1 cellular context compared by ENCODE assay signal in the genomic region with DNA sequence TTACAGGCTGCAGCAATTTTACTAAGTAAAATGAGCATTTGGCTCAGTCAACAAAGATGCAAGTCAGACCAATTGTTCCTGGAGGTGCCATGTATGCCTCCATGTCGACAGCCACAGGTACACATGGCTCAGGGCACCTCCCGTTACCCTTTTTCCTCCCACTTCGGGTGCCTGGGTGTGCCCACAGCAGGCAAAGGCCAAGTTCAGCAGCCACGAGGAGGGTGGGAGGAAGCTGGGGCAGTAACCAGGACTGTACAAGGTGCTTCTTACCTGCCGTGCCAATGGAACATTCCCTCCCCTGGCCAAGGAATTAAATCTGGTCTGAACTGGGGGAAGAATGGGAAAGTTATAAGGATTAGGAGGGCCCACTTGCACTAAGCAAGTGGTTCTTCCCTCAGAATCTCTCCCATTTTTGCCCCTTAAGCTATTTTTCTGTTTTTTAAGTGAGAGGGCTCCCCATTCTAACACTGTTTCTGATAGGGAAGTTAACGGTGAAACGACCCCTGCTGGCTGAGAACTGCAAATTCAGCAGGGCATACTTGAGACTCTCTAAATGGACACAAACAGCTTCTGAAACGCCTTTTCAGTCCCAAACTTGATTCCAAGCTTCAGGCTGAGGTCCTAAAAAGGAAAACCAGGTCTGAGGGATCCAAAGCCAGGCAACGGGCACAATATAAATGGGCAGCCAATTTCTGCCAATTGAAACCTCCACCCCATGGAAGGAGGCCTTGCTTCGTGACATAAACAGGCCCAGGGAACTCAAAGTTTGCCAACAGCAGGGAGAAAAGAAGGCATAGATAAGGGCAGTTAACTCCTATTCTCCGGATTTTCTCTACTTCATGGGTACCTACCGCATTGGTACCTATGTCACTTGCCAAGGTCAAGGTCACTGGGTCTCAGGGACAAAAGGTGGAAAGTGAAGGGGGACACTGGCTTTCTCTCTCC.
TF ChIP-seq lines count a peak whose summit lies in the region.

No MANE protein-coding gene starts in this region.

TF ChIP-seq in HepG2, 621 proteins besides CTCF, POLR2A, EP300 and RAD21:
- no peak for TF ChIP-seq SMAD1 (CRISPR knock-in tag; IDR thresholded peaks at IDR 0.05; ENCODE audit: borderline replicate concordance, low read depth)
- TF ChIP-seq KDM6A (CRISPR knock-in tag; IDR thresholded peaks at IDR 0.05; ENCODE audit: low read depth), result no peak
- TF ChIP-seq ZNF747 (CRISPR knock-in tag; IDR thresholded peaks at IDR 0.05; ENCODE audit: borderline replicate concordance), result no peak
- TF ChIP-seq CENPX (CRISPR knock-in tag; IDR thresholded peaks at IDR 0.05), result no peak
- no peak for TF ChIP-seq HNRNPUL1 (IDR thresholded peaks at IDR 0.05; ENCODE audit: low read depth, low read length)
- no peak for TF ChIP-seq HDAC2 (CRISPR knock-in tag; IDR thresholded peaks at IDR 0.05)
- TF ChIP-seq ARHGAP35 (CRISPR knock-in tag; IDR thresholded peaks at IDR 0.05; ENCODE audit: borderline replicate concordance), result no peak
- TF ChIP-seq NR2F1 (CRISPR knock-in tag; IDR thresholded peaks at IDR 0.05), result no peak
- TF ChIP-seq STAG1 (CRISPR knock-in tag; IDR thresholded peaks at IDR 0.05), result peak; percentile 63
- no peak for TF ChIP-seq NFKB2 (CRISPR knock-in tag; IDR thresholded peaks at IDR 0.05; ENCODE audit: borderline replicate concordance)
- no peak for TF ChIP-seq MEF2D (CRISPR knock-in tag; IDR thresholded peaks at IDR 0.05)
- no peak for TF ChIP-seq IRF2 (CRISPR knock-in tag; IDR thresholded peaks at IDR 0.05)
- no peak for TF ChIP-seq DNMT3B (CRISPR knock-in tag; conservative IDR thresholded peaks at IDR 0.05)
- TF ChIP-seq, protein P1, sequence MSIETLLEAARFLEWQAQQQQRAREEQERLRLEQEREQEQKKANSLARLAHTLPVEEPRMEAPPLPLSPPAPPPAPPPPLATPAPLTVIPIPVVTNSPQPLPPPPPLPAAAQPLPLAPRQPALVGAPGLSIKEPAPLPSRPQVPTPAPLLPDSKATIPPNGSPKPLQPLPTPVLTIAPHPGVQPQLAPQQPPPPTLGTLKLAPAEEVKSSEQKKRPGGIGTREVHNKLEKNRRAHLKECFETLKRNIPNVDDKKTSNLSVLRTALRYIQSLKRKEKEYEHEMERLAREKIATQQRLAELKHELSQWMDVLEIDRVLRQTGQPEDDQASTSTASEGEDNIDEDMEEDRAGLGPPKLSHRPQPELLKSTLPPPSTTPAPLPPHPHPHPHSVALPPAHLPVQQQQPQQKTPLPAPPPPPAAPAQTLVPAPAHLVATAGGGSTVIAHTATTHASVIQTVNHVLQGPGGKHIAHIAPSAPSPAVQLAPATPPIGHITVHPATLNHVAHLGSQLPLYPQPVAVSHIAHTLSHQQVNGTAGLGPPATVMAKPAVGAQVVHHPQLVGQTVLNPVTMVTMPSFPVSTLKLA (IDR thresholded peaks at IDR 0.05), result no peak
- TF ChIP-seq ARNT2 (CRISPR knock-in tag; IDR thresholded peaks at IDR 0.05; ENCODE audit: low read depth), result 0 out of 2 replicates have a peak, but pooled peaks have one; percentile 24
- no peak for TF ChIP-seq SOX5 (CRISPR knock-in tag; IDR thresholded peaks at IDR 0.05; ENCODE audit: borderline replicate concordance)
- TF ChIP-seq TAF1 (CRISPR knock-in tag; IDR thresholded peaks at IDR 0.05), result no peak
- peak in 1 of 2 experiments; percentile 24; a peak in 1 of 4 replicates for TF ChIP-seq MAFK (conservative IDR thresholded peaks at IDR 0.05 in 1 of 2, IDR thresholded peaks at IDR 0.05 in 1 of 2; ENCODE audit: low read length in 2 of 2)
- no peak for TF ChIP-seq ZNF383 (CRISPR knock-in tag; IDR thresholded peaks at IDR 0.05; ENCODE audit: borderline replicate concordance)
- TF ChIP-seq JUNB (CRISPR knock-in tag; IDR thresholded peaks at IDR 0.05; ENCODE audit: borderline replicate concordance), result no peak
- TF ChIP-seq HOXA3 (CRISPR knock-in tag; IDR thresholded peaks at IDR 0.05), result no peak
- TF ChIP-seq, protein P2, sequence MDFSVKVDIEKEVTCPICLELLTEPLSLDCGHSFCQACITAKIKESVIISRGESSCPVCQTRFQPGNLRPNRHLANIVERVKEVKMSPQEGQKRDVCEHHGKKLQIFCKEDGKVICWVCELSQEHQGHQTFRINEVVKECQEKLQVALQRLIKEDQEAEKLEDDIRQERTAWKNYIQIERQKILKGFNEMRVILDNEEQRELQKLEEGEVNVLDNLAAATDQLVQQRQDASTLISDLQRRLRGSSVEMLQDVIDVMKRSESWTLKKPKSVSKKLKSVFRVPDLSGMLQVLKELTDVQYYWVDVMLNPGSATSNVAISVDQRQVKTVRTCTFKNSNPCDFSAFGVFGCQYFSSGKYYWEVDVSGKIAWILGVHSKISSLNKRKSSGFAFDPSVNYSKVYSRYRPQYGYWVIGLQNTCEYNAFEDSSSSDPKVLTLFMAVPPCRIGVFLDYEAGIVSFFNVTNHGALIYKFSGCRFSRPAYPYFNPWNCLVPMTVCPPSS (IDR thresholded peaks at IDR 0.05), result no peak
- TF ChIP-seq SIX4 (CRISPR knock-in tag; IDR thresholded peaks at IDR 0.05), result no peak
- TF ChIP-seq HOXA5 (CRISPR knock-in tag; IDR thresholded peaks at IDR 0.05), result no peak
- TF ChIP-seq KAT7 (CRISPR knock-in tag; IDR thresholded peaks at IDR 0.05; ENCODE audit: borderline replicate concordance), result no peak
- TF ChIP-seq RFXAP (CRISPR knock-in tag; IDR thresholded peaks at IDR 0.05; ENCODE audit: borderline replicate concordance), result no peak
- TF ChIP-seq ZFP82 (CRISPR knock-in tag; IDR thresholded peaks at IDR 0.05; ENCODE audit: borderline replicate concordance), result 0 out of 2 replicates have a peak, but pooled peaks have one; percentile 43
- no peak for TF ChIP-seq ZNF850 (CRISPR knock-in tag; conservative IDR thresholded peaks at IDR 0.05)
- peak; percentile 80 for TF ChIP-seq SMC3 (IDR thresholded peaks at IDR 0.05; ENCODE audit: low read length)
- TF ChIP-seq ZFP41 (CRISPR knock-in tag; IDR thresholded peaks at IDR 0.05; ENCODE audit: borderline replicate concordance), result no peak
- no peak for TF ChIP-seq MIER3 (CRISPR knock-in tag; IDR thresholded peaks at IDR 0.05; ENCODE audit: borderline replicate concordance)
- TF ChIP-seq, protein P3, sequence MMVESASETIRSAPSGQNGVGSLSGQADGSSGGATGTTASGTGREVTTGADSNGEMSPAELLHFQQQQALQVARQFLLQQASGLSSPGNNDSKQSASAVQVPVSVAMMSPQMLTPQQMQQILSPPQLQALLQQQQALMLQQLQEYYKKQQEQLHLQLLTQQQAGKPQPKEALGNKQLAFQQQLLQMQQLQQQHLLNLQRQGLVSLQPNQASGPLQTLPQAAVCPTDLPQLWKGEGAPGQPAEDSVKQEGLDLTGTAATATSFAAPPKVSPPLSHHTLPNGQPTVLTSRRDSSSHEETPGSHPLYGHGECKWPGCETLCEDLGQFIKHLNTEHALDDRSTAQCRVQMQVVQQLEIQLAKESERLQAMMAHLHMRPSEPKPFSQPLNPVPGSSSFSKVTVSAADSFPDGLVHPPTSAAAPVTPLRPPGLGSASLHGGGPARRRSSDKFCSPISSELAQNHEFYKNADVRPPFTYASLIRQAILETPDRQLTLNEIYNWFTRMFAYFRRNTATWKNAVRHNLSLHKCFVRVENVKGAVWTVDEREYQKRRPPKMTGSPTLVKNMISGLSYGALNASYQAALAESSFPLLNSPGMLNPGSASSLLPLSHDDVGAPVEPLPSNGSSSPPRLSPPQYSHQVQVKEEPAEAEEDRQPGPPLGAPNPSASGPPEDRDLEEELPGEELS (CRISPR knock-in tag; IDR thresholded peaks at IDR 0.05), result no peak
- TF ChIP-seq ZNF460 (CRISPR knock-in tag; IDR thresholded peaks at IDR 0.05; ENCODE audit: borderline replicate concordance), result no peak
